31 cellular contexts compared by ENCODE assay signal in the genomic region with DNA sequence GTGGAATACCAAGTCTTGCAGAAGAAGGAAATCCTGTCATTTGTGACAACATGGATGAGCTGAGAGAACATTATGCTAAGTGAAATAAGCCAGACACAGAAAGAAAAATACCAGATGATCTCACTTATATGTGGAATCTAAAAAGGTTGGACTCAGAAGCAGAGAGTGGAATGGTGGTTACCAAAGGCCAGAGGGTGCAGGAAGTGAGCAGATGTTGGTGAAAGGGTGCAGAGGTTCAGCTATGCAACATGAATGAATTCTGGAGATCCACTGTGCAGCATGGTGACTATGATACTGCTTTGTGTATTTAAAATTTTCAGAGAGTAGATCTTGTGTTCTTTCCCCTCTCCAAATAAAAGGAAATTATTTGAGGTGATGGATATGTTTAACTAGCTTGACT. TPM values are rescaled to one million over a fixed set of nuclear protein-coding genes. Genes with fewer than 3 reads are reported as not detected.
A peak's percentile ranks its signal among the peaks of the same experiment; 100 is the strongest.
DNase-seq lines count a peak whose midpoint lies in the region; ATAC-seq and TF ChIP-seq lines count a peak whose summit lies in the region.
"Had no signal": no experiment of that assay in that cellular context is flagged by ENCODE, and none has a peak within 500 bp of the region (broad histone marks: within the 10 kb centered on the region; RNA-seq: fewer than 3 reads in every experiment).

No MANE protein-coding gene starts in this region.

- no peak for ATAC-seq in activated CD8-positive, alpha-beta T cell treated with anti-CD3 and anti-CD28 coated beads for 36 hours
- no peak for ATAC-seq in activated CD8-positive, alpha-beta T cell treated with anti-CD3 and anti-CD28 coated beads, Interleukin-2, amount 10 ng/mL, durations not matched to agents 7 days and 5 days
- ATAC-seq in IMR-90 (ENCODE audit: low read depth), result peak; percentile 59
- ATAC-seq: esophagus mucosa; K562; left ventricle myocardium superior; naive thymus-derived CD4-positive, alpha-beta T cell; pancreas had no signal

- dilution Hi-C loops in IMR-90 (cut with HindIII; ENCODE audit: low sequenced_read_pairs, unreplicated experiment), result no loop called here

- no peak overlapping the region for H4K5ac ChIP-seq in IMR-90 (ENCODE audit: low read depth, low read length)

- H3K4me3 ChIP-seq in IMR-90 (ENCODE audit: insufficient read depth, low read depth, low read length) (no peak overlapping the region), choroid plexus epithelial cell (ENCODE audit: low read depth, low read length) (no peak overlapping the region)
- H3K4me3 ChIP-seq in CD4-positive, alpha-beta memory T cell (ENCODE audit: low read length in 2 of 2), result no peak overlapping the region
- H3K4me3 ChIP-seq: K562, pancreas, Peyer's patch, right atrium auricular region, spleen, tibial artery had no signal

- H3K9me3 ChIP-seq in IMR-90 (ENCODE audit: control insufficient read depth, insufficient read depth, low read length), result no peaks in the 10 kb centered on the region
- H3K9me3 ChIP-seq in CD4-positive, alpha-beta memory T cell (ENCODE audit: control insufficient read depth in 1 of 2, low read length in 2 of 2), result no peaks in the 10 kb centered on the region
- H3K9me3 ChIP-seq: pancreas, Peyer's patch, right atrium auricular region, spleen, tibial artery had no signal

- H3K9me3 Mint-ChIP-seq in activated CD8-positive, alpha-beta T cell treated with anti-CD3 and anti-CD28 coated beads for 36 hours, result no peaks in the 10 kb centered on the region
- no peaks in the 10 kb centered on the region for H3K9me3 Mint-ChIP-seq in activated CD8-positive, alpha-beta T cell treated with anti-CD3 and anti-CD28 coated beads, Interleukin-2, amount 10 ng/mL, durations not matched to agents 7 days and 5 days (ENCODE audit: insufficient read depth)
- H3K9me3 Mint-ChIP-seq in nephron progenitor cell, result peaks cover 6% of the 10 kb centered on the region
- peaks cover 0 to 2% (median 0%) of the 10 kb centered on the region in 8 donors for H3K9me3 Mint-ChIP-seq in CD4-positive, alpha-beta memory T cell
- H3K9me3 Mint-ChIP-seq: CD4-positive, CD25-positive, alpha-beta regulatory T cell; naive thymus-derived CD4-positive, alpha-beta T cell had no signal

- H3K23ac ChIP-seq in IMR-90 (ENCODE audit: low read depth, low read length), result no peak overlapping the region

- H2BK120ac ChIP-seq in IMR-90 (ENCODE audit: low read depth, low read length), result no peak overlapping the region

- TF ChIP-seq POLR2A in IMR-90 (IDR thresholded peaks at IDR 0.05; ENCODE audit: low read depth, low read length), result no peak

- H2BK15ac ChIP-seq in IMR-90 (ENCODE audit: low read depth, low read length), result no peak overlapping the region

- no peak overlapping the region for H4K91ac ChIP-seq in IMR-90 (ENCODE audit: insufficient read depth, low read depth, low read length)

- H2BK20ac ChIP-seq in IMR-90 (ENCODE audit: low read depth, low read length), result no peak overlapping the region

- no peak overlapping the region for H3K4ac ChIP-seq in IMR-90 (ENCODE audit: low read depth, low read length)

- peaks cover 2% of the 10 kb centered on the region; the same call in 1 of the 2 replicates for H3K9me1 ChIP-seq in IMR-90 (ENCODE audit: insufficient read depth, low read length)

- H3K56ac ChIP-seq in IMR-90 (ENCODE audit: extremely low read depth, insufficient read depth, low read length), result no peak overlapping the region

- in situ Hi-C loops in IMR-90 (cut with MboI; ENCODE audit: low sequenced_read_pairs), result no loop called here

- H3K18ac ChIP-seq in IMR-90 (ENCODE audit: low read depth, low read length), result no peak overlapping the region

- H3K27ac ChIP-seq in IMR-90 (ENCODE audit: insufficient read depth, low read length), result no peak overlapping the region
- H3K27ac ChIP-seq in CD4-positive, alpha-beta memory T cell (ENCODE audit: low read depth, low read length), result no peak overlapping the region
- H3K27ac ChIP-seq: pancreas, Peyer's patch, right atrium auricular region, spleen, tibial artery had no signal

- H3K79me1 ChIP-seq in IMR-90 (ENCODE audit: low read depth in 1 of 2, low read length in 2 of 2), result no peaks in the 10 kb centered on the region

- no peak overlapping the region for H3K9ac ChIP-seq in IMR-90 (ENCODE audit: low read depth, low read length)

- no peak for TF ChIP-seq RAD21 in IMR-90 (IDR thresholded peaks at IDR 0.05; ENCODE audit: low read length)

- POLR2A ChIA-PET in activated CD8-positive, alpha-beta T cell treated with anti-CD3 and anti-CD28 coated beads for 36 hours (lab: Charles Lee), result no interaction called here
- POLR2A ChIA-PET in activated CD8-positive, alpha-beta T cell treated with anti-CD3 and anti-CD28 coated beads, Interleukin-2, amount 10 ng/mL, durations not matched to agents 7 days and 5 days (lab: Charles Lee), result no interaction called here
- POLR2A ChIA-PET in IMR-90 (lab: Charles Lee; ENCODE audit: unreplicated experiment), result no interaction called here
- POLR2A ChIA-PET in CD4-positive, alpha-beta memory T cell (lab: Charles Lee; ENCODE audit: partially characterized antibody), result no interaction called here

- no peak for TF ChIP-seq CTCF in activated CD8-positive, alpha-beta T cell treated with anti-CD3 and anti-CD28 coated beads for 36 hours (IDR thresholded peaks at IDR 0.05)
- TF ChIP-seq CTCF in IMR-90 (conservative IDR thresholded peaks at IDR 0.05; ENCODE audit: low read depth, low read length) (no peak), choroid plexus epithelial cell (conservative IDR thresholded peaks at IDR 0.05; ENCODE audit: low read depth, low read length) (no peak), nephron progenitor cell (IDR thresholded peaks at IDR 0.05) (no peak)

- H3K4me1 Mint-ChIP-seq in activated CD8-positive, alpha-beta T cell treated with anti-CD3 and anti-CD28 coated beads for 36 hours (ENCODE audit: low read depth), result no peaks in the 10 kb centered on the region
- peaks cover 13% of the 10 kb centered on the region for H3K4me1 Mint-ChIP-seq in activated CD8-positive, alpha-beta T cell treated with anti-CD3 and anti-CD28 coated beads, Interleukin-2, amount 10 ng/mL, durations not matched to agents 7 days and 5 days (ENCODE audit: low read depth)
- peaks cover 11% of the 10 kb centered on the region for H3K4me1 Mint-ChIP-seq in nephron progenitor cell
- H3K4me1 Mint-ChIP-seq in CD4-positive, alpha-beta memory T cell, result peaks cover 6 to 12% (median 9%) of the 10 kb centered on the region in 4 donors

- no peak overlapping the region for H2BK5ac ChIP-seq in IMR-90 (ENCODE audit: low read depth, low read length, poor library complexity, severe bottlenecking)

- no peaks in the 10 kb centered on the region for H4K20me1 ChIP-seq in IMR-90 (ENCODE audit: insufficient read depth, low read length)

- no peak for DNase-seq in activated CD8-positive, alpha-beta T cell treated with anti-CD3 and anti-CD28 coated beads for 36 hours
- DNase-seq in activated CD8-positive, alpha-beta T cell treated with anti-CD3 and anti-CD28 coated beads, Interleukin-2, amount 10 ng/mL, durations not matched to agents 7 days and 5 days, result no peak
- peak; percentile 52 for DNase-seq in IMR-90
- DNase-seq in choroid plexus epithelial cell (ENCODE audit: low read depth), result peak; percentile 84
- no peak for DNase-seq in nephron progenitor cell
- DNase-seq in SW 1271 (lab: John Stamatoyannopoulos, UW), result no peak
- no peak for DNase-seq in HuH-7.5 (ENCODE audit: low spot score)
- no peak for DNase-seq in CD4-positive, alpha-beta memory T cell
- DNase-seq: activated CD4-positive, alpha-beta T cell treated with anti-CD3 and anti-CD28 coated beads for 1 hour; activated naive CD4-positive, alpha-beta T cell treated with Interleukin-2 at 50 U/mL for 16 hours; activated T-cell treated with anti-CD3 and anti-CD28 coated beads, Interleukin-2, amount 50 U/mL, for 1 hour; aorta; caudate nucleus; CD4-positive, CD25-positive, alpha-beta regulatory T cell; DMS153; left ventricle myocardium superior; midbrain; naive thymus-derived CD4-positive, alpha-beta T cell; NCI-H1105 treated with DMSO at 0.1 percent for 48 hours; NCI-H2029; NCI-H2227 treated with DMSO at 0.1 percent for 48 hours; NCI-H69; pancreas; Peyer's patch; T-helper 1 cell had no signal

- no peak overlapping the region for H3K4me3 Mint-ChIP-seq in activated CD8-positive, alpha-beta T cell treated with anti-CD3 and anti-CD28 coated beads for 36 hours
- H3K4me3 Mint-ChIP-seq in activated CD8-positive, alpha-beta T cell treated with anti-CD3 and anti-CD28 coated beads, Interleukin-2, amount 10 ng/mL, durations not matched to agents 7 days and 5 days, result no peak overlapping the region
- no peak overlapping the region for H3K4me3 Mint-ChIP-seq in nephron progenitor cell
- no peak overlapping the region for H3K4me3 Mint-ChIP-seq in CD4-positive, alpha-beta memory T cell
- H3K4me3 Mint-ChIP-seq: CD4-positive, CD25-positive, alpha-beta regulatory T cell; naive thymus-derived CD4-positive, alpha-beta T cell had no signal

- no peaks in the 10 kb centered on the region for H3K27me3 Mint-ChIP-seq in activated CD8-positive, alpha-beta T cell treated with anti-CD3 and anti-CD28 coated beads for 36 hours
- no peaks in the 10 kb centered on the region for H3K27me3 Mint-ChIP-seq in activated CD8-positive, alpha-beta T cell treated with anti-CD3 and anti-CD28 coated beads, Interleukin-2, amount 10 ng/mL, durations not matched to agents 7 days and 5 days (ENCODE audit: low read depth)
- peaks cover 3% of the 10 kb centered on the region for H3K27me3 Mint-ChIP-seq in nephron progenitor cell (ENCODE audit: low read depth, poor library complexity)
- H3K27me3 Mint-ChIP-seq in CD4-positive, alpha-beta memory T cell, result no peaks in the 10 kb centered on the region
- H3K27me3 Mint-ChIP-seq: CD4-positive, CD25-positive, alpha-beta regulatory T cell; naive thymus-derived CD4-positive, alpha-beta T cell had no signal

- intact Hi-C loops in activated CD8-positive, alpha-beta T cell treated with anti-CD3 and anti-CD28 coated beads for 36 hours (cut with micrococcal nuclease), result no loop called here
- intact Hi-C loops in IMR-90 (cut with micrococcal nuclease), result no loop called here
- intact Hi-C loops in CD4-positive, alpha-beta memory T cell (cut with micrococcal nuclease), result no loop called here

- no peak overlapping the region for H3K4me2 ChIP-seq in IMR-90 (ENCODE audit: low read depth, low read length)

- no TSS peak for BruUV-seq in IMR-90 (replicated peaks; lab: Mats Ljungman, UMichigan)

- H3K36me3 Mint-ChIP-seq in activated CD8-positive, alpha-beta T cell treated with anti-CD3 and anti-CD28 coated beads for 36 hours (ENCODE audit: low read depth), result peaks cover 10% of the 10 kb centered on the region
- peaks cover 10% of the 10 kb centered on the region for H3K36me3 Mint-ChIP-seq in activated CD8-positive, alpha-beta T cell treated with anti-CD3 and anti-CD28 coated beads, Interleukin-2, amount 10 ng/mL, durations not matched to agents 7 days and 5 days (ENCODE audit: low read depth)
- H3K36me3 Mint-ChIP-seq in nephron progenitor cell (ENCODE audit: low read depth), result peaks cover 44% of the 10 kb centered on the region
- peaks cover 33 to 40% of the 10 kb centered on the region in 2 donors for H3K36me3 Mint-ChIP-seq in CD4-positive, alpha-beta memory T cell

- H2AFZ ChIP-seq in IMR-90 (replicated peaks; ENCODE audit: low read length, poor library complexity), result no peak overlapping the region

- no peaks in the 10 kb centered on the region for H3K27me3 ChIP-seq in IMR-90 (ENCODE audit: control insufficient read depth, insufficient read depth, low read length)
- no peaks in the 10 kb centered on the region for H3K27me3 ChIP-seq in CD4-positive, alpha-beta memory T cell (ENCODE audit: insufficient read depth, low read length)
- H3K27me3 ChIP-seq: pancreas, Peyer's patch, right atrium auricular region, spleen, tibial artery had no signal

- H2AK5ac ChIP-seq in IMR-90 (ENCODE audit: low read depth, low read length), result no peak overlapping the region

- peak overlapping the region; percentile 9 for H3K27ac Mint-ChIP-seq in activated CD8-positive, alpha-beta T cell treated with anti-CD3 and anti-CD28 coated beads for 36 hours
- no peak overlapping the region for H3K27ac Mint-ChIP-seq in activated CD8-positive, alpha-beta T cell treated with anti-CD3 and anti-CD28 coated beads, Interleukin-2, amount 10 ng/mL, durations not matched to agents 7 days and 5 days
- peak overlapping the region; percentile 36 for H3K27ac Mint-ChIP-seq in nephron progenitor cell
- H3K27ac Mint-ChIP-seq in CD4-positive, alpha-beta memory T cell, result peak overlapping the region in 2 of 7 donors; percentile 1 to 62

- H3K4me1 ChIP-seq in IMR-90 (ENCODE audit: control insufficient read depth, insufficient read depth, low read length), result no peaks in the 10 kb centered on the region
- no peaks in the 10 kb centered on the region for H3K4me1 ChIP-seq in CD4-positive, alpha-beta memory T cell (ENCODE audit: insufficient read depth, low read length)
- H3K4me1 ChIP-seq: pancreas, Peyer's patch, right atrium auricular region, spleen, tibial artery had no signal

- CTCF ChIA-PET in activated CD8-positive, alpha-beta T cell treated with anti-CD3 and anti-CD28 coated beads for 36 hours (lab: Charles Lee), result no interaction called here
- CTCF ChIA-PET in activated CD8-positive, alpha-beta T cell treated with anti-CD3 and anti-CD28 coated beads, Interleukin-2, amount 10 ng/mL, durations not matched to agents 7 days and 5 days (lab: Charles Lee), result no interaction called here
- CTCF ChIA-PET in IMR-90 (lab: Yijun Ruan, JAX), result no interaction called here
- CTCF ChIA-PET in CD4-positive, alpha-beta memory T cell (lab: Charles Lee; ENCODE audit: partially characterized antibody), result interaction anchor here (0.8 kb wide), 1 partner anchor 15 kb away, joined by 3 read pairs; no protein-coding TSS in a partner anchor

- H2AK9ac ChIP-seq in IMR-90 (replicated peaks; ENCODE audit: low read depth, low read length, poor library complexity), result no peak overlapping the region

- H3K14ac ChIP-seq in IMR-90 (replicated peaks; ENCODE audit: low read depth, low read length), result no peak overlapping the region

- H4K8ac ChIP-seq in IMR-90 (ENCODE audit: low read depth in 2 of 2, low read length in 2 of 2), result no peak overlapping the region

- H3K36me3 ChIP-seq in IMR-90 (ENCODE audit: control insufficient read depth, insufficient read depth, low read length), result peaks cover 17% of the 10 kb centered on the region
- no peaks in the 10 kb centered on the region for H3K36me3 ChIP-seq in CD4-positive, alpha-beta memory T cell (ENCODE audit: insufficient read depth, low read length)
- H3K36me3 ChIP-seq: pancreas had no signal

RNA-seq across cellular contexts. Expression of a gene that starts 10.9 kb away (rescaled TPM):
- total RNA-seq in activated CD8-positive, alpha-beta T cell treated with anti-CD3 and anti-CD28 coated beads for 36 hours, result 1 to 10 TPM in 1 of 2 experiments, under 1 TPM in 1; 0.31 to 1.1 TPM
- under 1 TPM; 0.16 to 0.87 TPM for total RNA-seq in activated CD8-positive, alpha-beta T cell treated with anti-CD3 and anti-CD28 coated beads, Interleukin-2, amount 10 ng/mL, durations not matched to agents 7 days and 5 days
- 0.28 TPM in 1 of 2 replicates, not detected in the other for total RNA-seq in IMR-90 (2012; rRNA removed)
- polyA plus RNA-seq in IMR-90 (2012; rRNA removed), result 0.09 and 0.10 TPM in 2 replicates
- polyA plus RNA-seq in IMR-90 (2012; cell fraction: cytosol; rRNA removed), result 0.08 TPM in 1 of 2 replicates, not detected in the other
- polyA plus RNA-seq in IMR-90 (2012; cell fraction: nucleus; rRNA removed; ENCODE audit: low replicate concordance), result 0.60 and 1.0 TPM in 2 replicates
- total RNA-seq in CD4-positive, alpha-beta memory T cell, result under 1 TPM; 0.93 to 1.00 TPM
- under 1 TPM in 1 of 2 donors, not detected in 1; 0.11 TPM for polyA plus RNA-seq in CD4-positive, alpha-beta memory T cell
- total RNA-seq: M059J, right atrium auricular region had no signal
- polyA plus RNA-seq: CD4-positive, CD25-positive, alpha-beta regulatory T cell; naive thymus-derived CD4-positive, alpha-beta T cell had no signal

Comparison
In these comparisons a context has a peak if more than half of its experiments do, and no peak if none do; other contexts are left out.
1. DNase-seq: peak in IMR-90 (single experiment) and choroid plexus epithelial cell (single experiment); none in activated CD8-positive, alpha-beta T cell treated with anti-CD3 and anti-CD28 coated beads for 36 hours (single experiment), activated CD8-positive, alpha-beta T cell treated with anti-CD3 and anti-CD28 coated beads, Interleukin-2, amount 10 ng/mL, durations not matched to agents 7 days and 5 days (single experiment), nephron progenitor cell (single experiment), SW 1271 (0 of 2), HuH-7.5 (single experiment) and CD4-positive, alpha-beta memory T cell (0 of 5).